Comparison of ENCODE assay signal across 8 cellular contexts in genomic region chr19:49512970-49513745, GRCh38. TPM values are rescaled to one million over a fixed set of nuclear protein-coding genes. Genes with fewer than 3 reads are reported as not detected.
DNase-seq lines count a peak whose midpoint lies in the region; ATAC-seq and TF ChIP-seq lines count a peak whose summit lies in the region.

No MANE protein-coding gene starts in this region.

- H3K36me3 Mint-ChIP-seq in T-cell (no peaks in the 10 kb centered on the region), endodermal cell (ENCODE audit: low read depth) (peaks cover 18% of the 10 kb centered on the region)

- TF ChIP-seq CTCF in AG09309 (IDR thresholded peaks at IDR 0.05; ENCODE audit: control insufficient read depth, insufficient read depth, low read depth, low read length, missing control alignments): no peak
- no peak for TF ChIP-seq CTCF in HFF-Myc (IDR thresholded peaks at IDR 0.05; ENCODE audit: low read depth, low read length, missing control alignments)
- no peak for TF ChIP-seq CTCF in endodermal cell (conservative IDR thresholded peaks at IDR 0.05)
- no peak for TF ChIP-seq CTCF in vagina (IDR thresholded peaks at IDR 0.05)

- H3K9me3 Mint-ChIP-seq in T-cell (no peaks in the 10 kb centered on the region), endodermal cell (no peaks in the 10 kb centered on the region)

- peak overlapping the region; percentile 47 for H3K9ac ChIP-seq in endodermal cell (ENCODE audit: extremely low read depth, low read length, poor library complexity, severe bottlenecking)
- H3K9ac ChIP-seq in muscle layer of colon (ENCODE audit: low read length): peak overlapping the region; percentile 82

- no peaks in the 10 kb centered on the region for H3K27me3 Mint-ChIP-seq in T-cell
- H3K27me3 Mint-ChIP-seq in endodermal cell (ENCODE audit: insufficient read depth): no peaks in the 10 kb centered on the region

- no peak for TF ChIP-seq POLR2A in vagina (IDR thresholded peaks at IDR 0.05)

- ATAC-seq in T-cell (replicated peaks in 1 of 4) (peak; percentile 70 to 74 (median 71)), GM21447 (IDR thresholded peaks at IDR 0.05; ENCODE audit: unreplicated experiment) (no peak), GM18861 (IDR thresholded peaks at IDR 0.05; ENCODE audit: unreplicated experiment) (no peak)

- peak overlapping the region; percentile 74 to 91 (median 86) for H3K4me3 Mint-ChIP-seq in T-cell
- peak overlapping the region; percentile 65 for H3K4me3 Mint-ChIP-seq in endodermal cell

- intact Hi-C loops in vagina (cut with DNase I): no loop called here

- H3K27ac ChIP-seq in endodermal cell (ENCODE audit: low read depth, low read length) (peak overlapping the region; percentile 38), muscle layer of colon (ENCODE audit: low read depth, low read length) (peak overlapping the region; percentile 95), vagina (peak overlapping the region; percentile 95)

- H3K36me3 ChIP-seq in endodermal cell (ENCODE audit: control insufficient read depth, insufficient read depth, low read length) (no peaks in the 10 kb centered on the region), muscle layer of colon (ENCODE audit: insufficient read depth, low read length) (peaks cover 9% of the 10 kb centered on the region), vagina (peaks cover 5% of the 10 kb centered on the region in 2 donors)

- CTCF ChIA-PET in T-cell (lab: Charles Lee): interaction anchor here (0.6 to 1.2 kb wide), 2 partner anchors 22 to 34 kb away, joined by 3 read pairs; no protein-coding TSS in a partner anchor

- WGBS in endodermal cell (ENCODE audit: insufficient coverage in 1 of 2, insufficient read length in 1 of 2), 2 experiments: 0% methylated on average over 9 to 50 of the region's 50 CpGs

- peak overlapping the region; percentile 87 to 89 for H3K27ac Mint-ChIP-seq in T-cell
- H3K27ac Mint-ChIP-seq in endodermal cell: peak overlapping the region; percentile 79

- POLR2A ChIA-PET in T-cell (lab: Charles Lee): interaction anchor here in 1 of 2 donors (0.5 kb wide), 1 partner anchor 19 kb away, joined by 3 read pairs; no protein-coding TSS in a partner anchor

- DNase-seq in AG09309 (ENCODE audit: low read depth): no peak
- DNase-seq in HFF-Myc (ENCODE audit: extremely low read depth, low read depth): no peak
- DNase-seq in T-cell: peak in 2 of 34 experiments; percentile 13 to 44
- peak; percentile 87 for DNase-seq in endodermal cell
- no peak for DNase-seq in vagina (ENCODE audit: extremely low spot score in 2 of 2)

- H3K9me3 ChIP-seq in endodermal cell (ENCODE audit: control insufficient read depth, low read length): no peaks in the 10 kb centered on the region
- no peaks in the 10 kb centered on the region for H3K9me3 ChIP-seq in muscle layer of colon (ENCODE audit: low read length)
- H3K9me3 ChIP-seq in vagina: no peaks in the 10 kb centered on the region

- H3K4me1 ChIP-seq in endodermal cell (ENCODE audit: control insufficient read depth, insufficient read depth, low read length): peaks cover 3% of the 10 kb centered on the region
- peaks cover 20% of the 10 kb centered on the region for H3K4me1 ChIP-seq in muscle layer of colon (ENCODE audit: insufficient read depth, low read length)
- H3K4me1 ChIP-seq in vagina: peaks cover 35% of the 10 kb centered on the region

- H3K4me1 Mint-ChIP-seq in T-cell: peaks cover 37 to 43% (median 38%) of the 10 kb centered on the region in 3 donors
- H3K4me1 Mint-ChIP-seq in endodermal cell: peaks cover 5% of the 10 kb centered on the region

- H3K4me3 ChIP-seq in AG09309 (ENCODE audit: control insufficient read depth, low read depth, low read length): peak overlapping the region; percentile 58
- peak overlapping the region; percentile 51 for H3K4me3 ChIP-seq in HFF-Myc (replicated peaks; ENCODE audit: low read depth, low read length)
- H3K4me3 ChIP-seq in endodermal cell (ENCODE audit: low read length): peak overlapping the region; percentile 79
- peak overlapping the region; percentile 77 to 89 for H3K4me3 ChIP-seq in muscle layer of colon (ENCODE audit: low read depth in 1 of 2, low read length in 2 of 2)
- H3K4me3 ChIP-seq in vagina: peak overlapping the region; percentile 73 to 74

- H3K27me3 ChIP-seq in endodermal cell (ENCODE audit: control insufficient read depth, insufficient read depth, low read length, poor library complexity, severe bottlenecking) (no peaks in the 10 kb centered on the region), muscle layer of colon (ENCODE audit: control insufficient read depth in 1 of 2, insufficient read depth in 2 of 2, low read length in 2 of 2) (no peaks in the 10 kb centered on the region), vagina (no peaks in the 10 kb centered on the region)

RNA-seq across cellular contexts. Expression of gene FCGRT, which starts 0.7 kb away (rescaled TPM):
- total RNA-seq in T-cell (10 to 100 TPM; 20.3 to 41.5 (median 26.4) TPM), endodermal cell (10 to 100 TPM; 47.6 to 56.9 TPM), vagina (166 TPM)
- polyA plus RNA-seq in endodermal cell (2013, experiment 1 of 2): 28.7 TPM
- polyA plus RNA-seq in endodermal cell (2013, experiment 2 of 2): 27.4 TPM

RNA-seq across cellular contexts. Expression of gene RCN3, which starts 14.6 kb away (rescaled TPM):
- total RNA-seq in T-cell (1 to 10 TPM; 1.2 to 5.7 (median 1.3) TPM), endodermal cell (1 to 10 TPM; 4.9 to 9.0 TPM), vagina (22.6 TPM)
- 7.5 TPM for polyA plus RNA-seq in endodermal cell (2013, experiment 1 of 2)
- 6.7 TPM for polyA plus RNA-seq in endodermal cell (2013, experiment 2 of 2)

RNA-seq across cellular contexts. Expression of gene RPS11, which starts 16.9 kb away (rescaled TPM):
- total RNA-seq in T-cell (1,000 to 10,000 TPM; 2,401 to 3,215 (median 2,914) TPM), endodermal cell (1,000 to 10,000 TPM; 1,814 to 2,035 TPM), vagina (4,897 TPM)
- polyA plus RNA-seq in endodermal cell (2013, experiment 1 of 2): 2,952 TPM
- 2,847 TPM for polyA plus RNA-seq in endodermal cell (2013, experiment 2 of 2)

RNA-seq across cellular contexts. Expression of gene RPL13A, which starts 25.8 kb away (rescaled TPM):
- total RNA-seq in T-cell (1,000 to 10,000 TPM; 5,307 to 6,396 (median 5,878) TPM), endodermal cell (1,000 to 10,000 TPM; 2,434 to 3,023 TPM), vagina (3,900 TPM)
- polyA plus RNA-seq in endodermal cell (2013, experiment 1 of 2): 2,455 TPM
- polyA plus RNA-seq in endodermal cell (2013, experiment 2 of 2): 2,303 TPM

RNA-seq across cellular contexts. Expression of gene FLT3LG, which starts 39.1 kb away (rescaled TPM):
- total RNA-seq in T-cell (100 to 1,000 TPM; 238 to 356 (median 260) TPM), endodermal cell (1 to 10 TPM in 1 of 2 donors, under 1 TPM in 1; 0.75 to 2.3 TPM), vagina (10.1 TPM)
- 2.0 TPM for polyA plus RNA-seq in endodermal cell (2013, experiment 1 of 2)
- polyA plus RNA-seq in endodermal cell (2013, experiment 2 of 2): 0.75 TPM

Comparison
In these comparisons a context has a peak if more than half of its experiments do, and no peak if none do; other contexts are left out.
1. ATAC-seq: peak in T-cell (4 of 4); none in GM21447 (single experiment) and GM18861 (single experiment).
2. H3K27ac ChIP-seq: peak in every context shown above with its lines; median percentile 95 in muscle layer of colon; 95 in vagina; 38 in endodermal cell.
3. Peak in every context shown above with its lines, with median percentiles within 50 percentile points of each other: H3K4me3 ChIP-seq.